8 cellular contexts compared by ENCODE assay signal in the genomic region with DNA sequence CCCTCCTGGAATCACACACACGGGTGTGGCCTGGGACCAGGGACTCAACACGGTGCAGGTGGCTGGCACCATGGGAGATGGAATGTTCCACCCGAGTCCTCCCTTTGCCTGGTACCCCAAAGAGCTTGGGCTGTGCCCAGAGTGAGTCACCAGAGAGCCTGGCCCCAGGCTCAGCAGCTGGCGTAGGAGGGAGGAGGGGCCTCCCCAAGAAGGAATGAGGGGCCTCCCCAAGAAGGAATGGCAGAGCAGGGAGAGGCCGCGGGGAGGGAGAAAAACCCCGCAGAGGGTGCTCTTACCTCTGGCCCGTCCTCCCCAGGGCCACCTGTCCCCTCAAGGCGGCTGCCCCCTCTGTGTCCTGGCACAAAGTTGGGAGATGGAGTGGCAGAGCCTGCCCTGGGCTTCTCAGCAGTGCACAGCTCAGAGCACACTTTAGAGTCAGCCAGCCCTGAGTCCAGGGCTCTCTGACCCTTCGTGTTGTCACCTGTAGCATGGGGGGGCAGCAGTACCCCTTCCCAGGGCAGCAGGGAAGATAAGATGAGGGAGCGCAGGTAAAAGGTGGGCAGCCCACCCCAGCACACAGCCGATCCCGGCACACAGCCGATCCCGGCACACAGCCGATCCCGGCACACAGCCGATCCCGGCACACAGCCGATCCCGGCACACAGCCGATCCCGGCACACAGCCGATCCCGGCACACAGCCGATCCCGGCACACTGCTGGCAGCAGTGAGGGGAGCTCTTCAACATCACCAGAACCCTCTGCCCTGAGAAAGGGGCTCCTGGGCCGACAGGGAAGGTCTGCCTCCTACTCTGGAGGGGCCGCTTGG. TPM values are rescaled to one million over a fixed set of nuclear protein-coding genes. Genes with fewer than 3 reads are reported as not detected.
A peak's percentile ranks its signal among the peaks of the same experiment; 100 is the strongest.
DNase-seq lines count a peak whose midpoint lies in the region; ATAC-seq, FAIRE-seq and TF ChIP-seq lines count a peak whose summit lies in the region.

No MANE protein-coding gene starts in this region.

- H3K79me2 ChIP-seq in KMS-11 (ENCODE audit: insufficient read depth, low read depth) (peaks cover 44% of the 10 kb centered on the region), astrocyte (ENCODE audit: insufficient read depth, low read length) (no peaks in the 10 kb centered on the region)

- peak overlapping the region; percentile 89 for H3K27ac ChIP-seq in CD4-positive, alpha-beta memory T cell (ENCODE audit: low read depth, low read length)
- peak overlapping the region; percentile 61 for H3K27ac ChIP-seq in KMS-11
- H3K27ac ChIP-seq in astrocyte (ENCODE audit: low read depth, low read length), result no peak overlapping the region
- H3K27ac ChIP-seq in tibial nerve, result peak overlapping the region in 2 of 4 donors; percentile 41 to 45

- no peaks in the 10 kb centered on the region for H3K27me3 ChIP-seq in CD4-positive, alpha-beta memory T cell (ENCODE audit: insufficient read depth, low read length)
- no peaks in the 10 kb centered on the region for H3K27me3 ChIP-seq in KMS-11 (ENCODE audit: insufficient read depth, low read depth)
- peaks cover 16% of the 10 kb centered on the region for H3K27me3 ChIP-seq in astrocyte (ENCODE audit: insufficient read depth, low read length)
- no peaks in the 10 kb centered on the region for H3K27me3 ChIP-seq in tibial nerve

- WGBS in tibial nerve, 2 donors, result 51 to 52% methylated on average over 18 to 27 of the region's 29 CpGs

- no peak for TF ChIP-seq POLR2A in tibial nerve (IDR thresholded peaks at IDR 0.05)

- H3K9ac ChIP-seq in KMS-11 (peak overlapping the region; percentile 68; the same call in 1 of the 2 replicates), astrocyte (ENCODE audit: low read length) (no peak overlapping the region)

- H3K4me2 ChIP-seq in KMS-11 (peak overlapping the region; percentile 95), astrocyte (ENCODE audit: low read length) (peak overlapping the region; percentile 15)

- H3K36me3 Mint-ChIP-seq in CD4-positive, alpha-beta memory T cell, result peaks cover 7 to 29% of the 10 kb centered on the region in 2 donors
- H3K36me3 Mint-ChIP-seq in astrocyte (ENCODE audit: low read depth, unreplicated experiment), result no peaks in the 10 kb centered on the region
- peaks cover 13% of the 10 kb centered on the region for H3K36me3 Mint-ChIP-seq in natural killer cell treated with Interleukin-12 subunit alpha and Interleukin-12 subunit beta and Interleukin-15 and Interleukin-18, amount 100 ng/mL, for 72 hours

- no peak for FAIRE-seq in astrocyte (lab: Jason Lieb, UNC)

- POLR2A ChIA-PET in CD4-positive, alpha-beta memory T cell (lab: Charles Lee; ENCODE audit: partially characterized antibody), result interaction anchor here (0.8 to 6.7 kb wide), 10 partner anchors 9 to 429 kb away, joined by 3 to 179 read pairs (median 4); a partner anchor contains a TSS

- peak overlapping the region in 1 of 2 donors; percentile 89 for H3K4me3 ChIP-seq in CD4-positive, alpha-beta memory T cell (ENCODE audit: low read length in 2 of 2)
- H3K4me3 ChIP-seq in KMS-11 (IDR thresholded peaks at IDR 0.05; ENCODE audit: insufficient read depth, low read depth, low read length) (peak overlapping the region; percentile 66), astrocyte (ENCODE audit: insufficient read depth, low read depth, low read length) (no peak overlapping the region), tibial nerve (peak overlapping the region in 2 of 4 donors; percentile 32 to 38)

- CTCF ChIA-PET in CD4-positive, alpha-beta memory T cell (lab: Charles Lee; ENCODE audit: partially characterized antibody), result interaction anchor here (0.7 to 2.5 kb wide), 5 partner anchors 9 to 32 kb away, joined by 3 to 16 read pairs (median 4); a partner anchor contains a TSS

- peaks cover 45% of the 10 kb centered on the region for H3K4me1 ChIP-seq in CD4-positive, alpha-beta memory T cell (ENCODE audit: insufficient read depth, low read length)
- H3K4me1 ChIP-seq in KMS-11 (ENCODE audit: low read depth, poor library complexity, severe bottlenecking) (peaks cover 50% of the 10 kb centered on the region), astrocyte (ENCODE audit: insufficient read depth, low read length) (peaks cover 10% of the 10 kb centered on the region), tibial nerve (peaks cover 0 to 9% (median 4%) of the 10 kb centered on the region in 4 donors)

- peaks cover 37 to 66% (median 48%) of the 10 kb centered on the region in 4 donors for H3K4me1 Mint-ChIP-seq in CD4-positive, alpha-beta memory T cell
- H3K4me1 Mint-ChIP-seq in astrocyte (ENCODE audit: low read depth, unreplicated experiment), result no peaks in the 10 kb centered on the region
- H3K4me1 Mint-ChIP-seq in natural killer cell treated with Interleukin-12 subunit alpha and Interleukin-12 subunit beta and Interleukin-15 and Interleukin-18, amount 100 ng/mL, for 72 hours (ENCODE audit: low read depth in 2 of 2), result peaks cover 45 to 64% of the 10 kb centered on the region in 2 donors

- ATAC-seq in natural killer cell treated with Interleukin-12 subunit alpha and Interleukin-12 subunit beta and Interleukin-15 and Interleukin-18, amount 100 ng/mL, for 72 hours, result no peak
- ATAC-seq in GM18519 (IDR thresholded peaks at IDR 0.05; ENCODE audit: low FRiP score, unreplicated experiment) (no peak), GM21447 (IDR thresholded peaks at IDR 0.05; ENCODE audit: unreplicated experiment) (no peak)

- peaks cover 8% of the 10 kb centered on the region for H3K36me3 ChIP-seq in CD4-positive, alpha-beta memory T cell (ENCODE audit: insufficient read depth, low read length)
- H3K36me3 ChIP-seq in KMS-11 (ENCODE audit: insufficient read depth), result no peaks in the 10 kb centered on the region; the same call in 1 of the 2 replicates
- no peaks in the 10 kb centered on the region for H3K36me3 ChIP-seq in astrocyte (ENCODE audit: insufficient read depth, low read length)
- H3K36me3 ChIP-seq in tibial nerve, result peaks cover 0 to 3% (median 0%) of the 10 kb centered on the region in 3 donors

- H3K4me3 Mint-ChIP-seq in CD4-positive, alpha-beta memory T cell, result peak overlapping the region; percentile 88 to 99 (median 92)
- H3K4me3 Mint-ChIP-seq in astrocyte (ENCODE audit: unreplicated experiment), result no peak overlapping the region
- H3K4me3 Mint-ChIP-seq in natural killer cell treated with Interleukin-12 subunit alpha and Interleukin-12 subunit beta and Interleukin-15 and Interleukin-18, amount 100 ng/mL, for 72 hours, result peak overlapping the region; percentile 73

- DNase-seq in CD4-positive, alpha-beta memory T cell, result no peak
- DNase-seq in astrocyte (ENCODE audit: low read depth) (no peak), tibial nerve (ENCODE audit: low spot score in 2 of 2) (no peak)
- no peak for DNase-seq in natural killer cell treated with Interleukin-12 subunit alpha and Interleukin-12 subunit beta and Interleukin-15 and Interleukin-18, amount 100 ng/mL, for 72 hours (ENCODE audit: low spot score)
- no peak for DNase-seq in activated CD8-positive, alpha-beta memory T cell treated with anti-CD3 and anti-CD28 coated beads for 24 hours

- peaks cover 0 to 2% (median 0%) of the 10 kb centered on the region in 8 donors for H3K9me3 Mint-ChIP-seq in CD4-positive, alpha-beta memory T cell
- H3K9me3 Mint-ChIP-seq in astrocyte (ENCODE audit: unreplicated experiment), result no peaks in the 10 kb centered on the region
- H3K9me3 Mint-ChIP-seq in natural killer cell treated with Interleukin-12 subunit alpha and Interleukin-12 subunit beta and Interleukin-15 and Interleukin-18, amount 100 ng/mL, for 72 hours, result peaks cover 5% of the 10 kb centered on the region

- no peaks in the 10 kb centered on the region for H3K9me3 ChIP-seq in CD4-positive, alpha-beta memory T cell (ENCODE audit: control insufficient read depth in 1 of 2, low read length in 2 of 2)
- H3K9me3 ChIP-seq in astrocyte (ENCODE audit: insufficient read depth, low read depth, low read length) (no peaks in the 10 kb centered on the region), tibial nerve (no peaks in the 10 kb centered on the region)

- TF ChIP-seq EP300 in tibial nerve (IDR thresholded peaks at IDR 0.05), result no peak

- H2AFZ ChIP-seq in KMS-11 (ENCODE audit: low read depth) (no peak overlapping the region), astrocyte (ENCODE audit: low read depth, low read length) (no peak overlapping the region)

- TF ChIP-seq CTCF in KMS-11 (conservative IDR thresholded peaks at IDR 0.05; ENCODE audit: low read depth, low read length), result no peak
- TF ChIP-seq CTCF in astrocyte (IDR thresholded peaks at IDR 0.05; ENCODE audit: insufficient read depth, low read depth, low read length), result no peak
- TF ChIP-seq CTCF in tibial nerve (IDR thresholded peaks at IDR 0.05), result no peak

- intact Hi-C loops in CD4-positive, alpha-beta memory T cell (cut with micrococcal nuclease), result loop anchor here (1.0 to 10.0 kb wide), 5 partner anchors 33 to 435 kb away; a partner anchor contains a TSS

- H3K27me3 Mint-ChIP-seq in CD4-positive, alpha-beta memory T cell, result no peaks in the 10 kb centered on the region
- peaks cover 15% of the 10 kb centered on the region for H3K27me3 Mint-ChIP-seq in astrocyte (ENCODE audit: low read depth, unreplicated experiment)
- H3K27me3 Mint-ChIP-seq in natural killer cell treated with Interleukin-12 subunit alpha and Interleukin-12 subunit beta and Interleukin-15 and Interleukin-18, amount 100 ng/mL, for 72 hours, result no peaks in the 10 kb centered on the region

- peak overlapping the region; percentile 96 to 99 (median 98) for H3K27ac Mint-ChIP-seq in CD4-positive, alpha-beta memory T cell
- no peak overlapping the region for H3K27ac Mint-ChIP-seq in astrocyte (ENCODE audit: unreplicated experiment)
- peak overlapping the region; percentile 77 to 98 for H3K27ac Mint-ChIP-seq in natural killer cell treated with Interleukin-12 subunit alpha and Interleukin-12 subunit beta and Interleukin-15 and Interleukin-18, amount 100 ng/mL, for 72 hours

- H4K20me1 ChIP-seq in KMS-11 (ENCODE audit: insufficient read depth), result no peaks in the 10 kb centered on the region
- H4K20me1 ChIP-seq in astrocyte (ENCODE audit: insufficient read depth, low read length), result peaks cover 4% of the 10 kb centered on the region

RNA-seq across cellular contexts. Expression of a gene that starts 20.2 kb away (rescaled TPM):
- total RNA-seq in CD4-positive, alpha-beta memory T cell, result 100 to 1,000 TPM; 188 to 197 TPM
- 10 to 100 TPM; 20.9 to 53.6 TPM for polyA plus RNA-seq in CD4-positive, alpha-beta memory T cell
- total RNA-seq in astrocyte, result 3.1 and 4.4 TPM in 2 replicates
- 100 to 1,000 TPM; 157 to 360 TPM for total RNA-seq in natural killer cell treated with Interleukin-12 subunit alpha and Interleukin-12 subunit beta and Interleukin-15 and Interleukin-18, amount 100 ng/mL, for 72 hours
- 10 to 100 TPM in 2 of 4 donors, 1 to 10 TPM in 2; 7.0 to 21.4 (median 13.8) TPM for total RNA-seq in tibial nerve

RNA-seq across cellular contexts. Expression of a gene that starts 33.3 kb away (rescaled TPM):
- total RNA-seq in CD4-positive, alpha-beta memory T cell, result 1 to 10 TPM; 7.6 to 9.6 TPM
- 1 to 10 TPM; 1.0 to 1.1 TPM for polyA plus RNA-seq in CD4-positive, alpha-beta memory T cell
- total RNA-seq in astrocyte, result 8.4 and 9.3 TPM in 2 replicates
- total RNA-seq in natural killer cell treated with Interleukin-12 subunit alpha and Interleukin-12 subunit beta and Interleukin-15 and Interleukin-18, amount 100 ng/mL, for 72 hours, result 10 to 100 TPM; 27.6 to 58.5 TPM
- 10 to 100 TPM; 14.7 to 34.5 (median 28.0) TPM for total RNA-seq in tibial nerve

Comparison
In these comparisons a context has a peak if more than half of its experiments do, and no peak if none do; other contexts are left out.
1. RNA of a gene that starts 20.2 kb away (total RNA-seq): 157 to 360 TPM in natural killer cell treated with Interleukin-12 subunit alpha and Interleukin-12 subunit beta and Interleukin-15 and Interleukin-18, amount 100 ng/mL, for 72 hours and 188 to 197 TPM in CD4-positive, alpha-beta memory T cell; 7.0 to 21.4 TPM in tibial nerve and 3.1 to 4.4 TPM in astrocyte; every median in the first group is over 4 times any median in the second.